8 cellular contexts compared by ENCODE assay signal in the genomic region with DNA sequence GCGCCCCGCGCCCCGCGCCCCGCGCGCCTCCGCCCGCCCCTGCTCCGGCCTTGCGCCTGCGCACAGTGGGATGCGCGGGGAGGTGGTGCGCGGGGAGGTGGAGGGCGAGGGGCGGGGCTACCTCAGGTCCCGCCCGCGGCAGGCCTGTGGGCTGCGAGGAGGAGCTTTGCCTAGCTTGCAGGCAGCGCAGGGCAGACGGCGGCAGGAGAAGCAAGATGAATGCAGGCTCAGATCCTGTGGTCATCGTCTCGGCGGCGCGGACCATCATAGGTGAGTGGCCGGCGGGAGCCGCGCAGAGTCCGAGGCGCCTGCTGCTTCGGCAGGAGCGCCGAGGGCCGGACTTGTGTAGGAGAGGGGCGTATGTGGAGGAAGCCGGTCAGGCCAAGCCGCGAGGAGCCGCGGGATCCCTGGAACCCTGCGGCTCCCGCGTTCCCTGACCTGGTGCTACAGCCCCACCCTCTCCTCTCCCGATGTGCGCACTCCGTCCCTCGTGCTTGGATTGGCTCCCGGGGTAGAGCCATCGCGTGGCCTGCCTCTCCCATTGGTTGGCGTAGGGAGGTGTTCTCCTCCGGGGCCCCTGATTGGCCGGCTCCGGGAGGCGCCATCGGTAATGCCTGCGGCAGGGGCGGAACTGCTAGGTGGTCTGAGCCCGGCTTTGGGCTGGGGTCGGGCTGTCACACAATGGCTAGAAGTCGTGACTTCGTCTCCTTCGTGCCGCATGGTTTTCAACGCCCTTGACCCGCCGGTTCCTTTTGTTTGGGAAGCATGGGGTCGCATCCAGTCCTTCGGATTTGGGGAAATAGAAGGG. TPM values are rescaled to one million over a fixed set of nuclear protein-coding genes. Genes with fewer than 3 reads are reported as not detected.
DNase-seq lines count a peak whose midpoint lies in the region; ATAC-seq and TF ChIP-seq lines count a peak whose summit lies in the region.

A gene (plus strand): TSS at position 173 of the 808 bp plus-strand sequence. CDS start 43 bp downstream, at position 216.

- peaks cover 32% of the 10 kb centered on the region for H3K36me3 Mint-ChIP-seq in T-helper 1 cell treated with Interleukin-12 subunit alpha and Interleukin-12 subunit beta and Interleukin-4 antibody, amounts not matched to agents 30 μg/mL and 1 μg/mL, for 36 hours (ENCODE audit: low read depth)

- peak in 1 of 4 donors; percentile 79 for TF ChIP-seq EP300 in upper lobe of left lung (IDR thresholded peaks at IDR 0.05)

- TF ChIP-seq CTCF in heart left ventricle (IDR thresholded peaks at IDR 0.05) (peak in 2 of 12 donors; percentile 14 to 15), upper lobe of left lung (IDR thresholded peaks at IDR 0.05) (peak in 5 of 6 experiments; percentile 11 to 42 (median 35))

- H3K4me1 Mint-ChIP-seq in T-helper 1 cell treated with Interleukin-12 subunit alpha and Interleukin-12 subunit beta and Interleukin-4 antibody, amounts not matched to agents 30 μg/mL and 1 μg/mL, for 36 hours (ENCODE audit: low read depth) = peaks cover 38% of the 10 kb centered on the region

- peaks cover 0 to 48% (median 31%) of the 10 kb centered on the region in 9 donors for H3K36me3 ChIP-seq in heart left ventricle
- peaks cover 0 to 43% (median 7%) of the 10 kb centered on the region in 4 donors for H3K36me3 ChIP-seq in upper lobe of left lung

- no peaks in the 10 kb centered on the region for H3K27me3 Mint-ChIP-seq in T-helper 1 cell treated with Interleukin-12 subunit alpha and Interleukin-12 subunit beta and Interleukin-4 antibody, amounts not matched to agents 30 μg/mL and 1 μg/mL, for 36 hours (ENCODE audit: low read depth)

- intact Hi-C loops in heart left ventricle (cut with DNase I) = loop anchor here in 6 of 10 donors (1.0 to 10.0 kb wide), 7 partner anchors 27 to 69 kb away; a partner anchor contains a TSS
- intact Hi-C loops in posterior cingulate gyrus (cut with DNase I) = loop anchor here (1.0 to 2.0 kb wide), 3 partner anchors 27 to 69 kb away; a partner anchor contains a TSS

- TF ChIP-seq POLR2A in heart left ventricle (IDR thresholded peaks at IDR 0.05) (peak; percentile 11 to 53), upper lobe of left lung (IDR thresholded peaks at IDR 0.05) (peak in 3 of 4 donors; percentile 61 to 78 (median 73))

- peak within 1 kb of the TSS; percentile 98 for H3K27ac Mint-ChIP-seq in T-helper 1 cell treated with Interleukin-12 subunit alpha and Interleukin-12 subunit beta and Interleukin-4 antibody, amounts not matched to agents 30 μg/mL and 1 μg/mL, for 36 hours

- peak; percentile 90 for ATAC-seq in GM18499 (IDR thresholded peaks at IDR 0.05; ENCODE audit: insufficient read depth, unreplicated experiment)
- ATAC-seq in HG02938 (IDR thresholded peaks at IDR 0.05; ENCODE audit: unreplicated experiment) = peak; percentile 97
- peak; percentile 98 to 99 (median 99) for ATAC-seq in heart left ventricle
- ATAC-seq in upper lobe of left lung (ENCODE audit: low FRiP score in 2 of 2) = peak; percentile 99 to 100

- 0 to 1% (median 1%) methylated on average over 47 to 76 of the region's 76 CpGs for WGBS in heart left ventricle, 4 donors
- 0% methylated on average over 2 to 55 of the region's 76 CpGs for WGBS in upper lobe of left lung, 2 donors

- peak within 1 kb of the TSS; percentile 90 to 100 (median 98) for H3K27ac ChIP-seq in heart left ventricle
- H3K27ac ChIP-seq in upper lobe of left lung = peak within 1 kb of the TSS; percentile 92 to 98 (median 96)

- no peaks in the 10 kb centered on the region for H3K9me3 ChIP-seq in heart left ventricle
- no peaks in the 10 kb centered on the region for H3K9me3 ChIP-seq in upper lobe of left lung

- H3K27me3 ChIP-seq in heart left ventricle (no peaks in the 10 kb centered on the region), upper lobe of left lung (no peaks in the 10 kb centered on the region)

- H3K4me3 ChIP-seq in heart left ventricle (peak within 1 kb of the TSS; percentile 77 to 100 (median 94)), upper lobe of left lung (peak within 1 kb of the TSS; percentile 80 to 97 (median 89))

- H3K4me3 Mint-ChIP-seq in T-helper 1 cell treated with Interleukin-12 subunit alpha and Interleukin-12 subunit beta and Interleukin-4 antibody, amounts not matched to agents 30 μg/mL and 1 μg/mL, for 36 hours = peak within 1 kb of the TSS; percentile 97

- H3K9me3 Mint-ChIP-seq in T-helper 1 cell treated with Interleukin-12 subunit alpha and Interleukin-12 subunit beta and Interleukin-4 antibody, amounts not matched to agents 30 μg/mL and 1 μg/mL, for 36 hours = no peaks in the 10 kb centered on the region

- H3K4me1 ChIP-seq in heart left ventricle (peaks cover 0 to 25% (median 12%) of the 10 kb centered on the region in 12 donors), upper lobe of left lung (peaks cover 16 to 34% (median 21%) of the 10 kb centered on the region in 4 donors)

- DNase-seq in NCI-H1694 treated with DMSO at 0.1 percent for 48 hours (lab: John Stamatoyannopoulos, UW) = peak; percentile 86
- peak; percentile 90 for DNase-seq in amniotic epithelial cell (ENCODE audit: low read depth)
- DNase-seq in heart left ventricle = peak; percentile 95 to 98 (median 97)
- peak; percentile 97 to 100 (median 99) for DNase-seq in posterior cingulate gyrus
- peak; percentile 98 for DNase-seq in upper lobe of left lung

RNA-seq across cellular contexts. Expression of the gene that starts here (rescaled TPM):
- total RNA-seq in heart left ventricle = 1 to 10 TPM; 1.3 to 9.9 (median 7.3) TPM
- 10 to 100 TPM in 1 of 2 donors, 1 to 10 TPM in 1; 2.8 to 18.1 TPM for polyA plus RNA-seq in heart left ventricle
- total RNA-seq in upper lobe of left lung = 10 to 100 TPM in 4 of 6 donors, 1 to 10 TPM in 2; 5.2 to 62.5 (median 30.5) TPM

Comparison
In these comparisons a context has a peak if more than half of its experiments do, and no peak if none do; other contexts are left out.
1. Peak in every context shown above with its lines: DNase-seq, ATAC-seq, H3K4me3 ChIP-seq and H3K27ac ChIP-seq.